ENCODE assay signal across 9 cellular contexts in the genomic region with DNA sequence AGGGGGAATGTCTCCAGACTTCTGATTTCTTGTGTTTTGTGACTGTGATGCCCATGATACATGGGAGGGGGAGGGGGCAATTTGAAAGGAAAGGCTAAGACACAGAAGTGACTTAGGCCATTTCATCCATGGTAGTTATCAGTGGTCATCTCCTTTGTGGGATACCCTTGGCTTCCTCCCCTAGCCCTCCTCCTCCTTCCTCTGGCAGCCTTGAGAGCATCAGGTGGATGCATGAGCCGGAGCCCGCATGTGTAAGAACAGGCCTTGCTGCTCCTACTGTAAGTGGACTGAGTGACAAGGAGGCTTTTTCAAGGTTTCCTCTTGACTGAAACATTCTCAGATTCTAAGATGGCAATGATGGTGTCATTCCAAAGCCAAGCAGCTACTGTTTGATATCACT. TPM values are rescaled to one million over a fixed set of nuclear protein-coding genes. Genes with fewer than 3 reads are reported as not detected.
DNase-seq lines count a peak whose midpoint lies in the region; ATAC-seq, FAIRE-seq and TF ChIP-seq lines count a peak whose summit lies in the region.
"Had no signal": no experiment of that assay in that cellular context is flagged by ENCODE, and none has a peak within 500 bp of the region (broad histone marks: within the 10 kb centered on the region; RNA-seq: fewer than 3 reads in every experiment).

No MANE protein-coding gene starts in this region.

- TF ChIP-seq POLR2A in tibial nerve (IDR thresholded peaks at IDR 0.05), result no peak

- H3K9me3 ChIP-seq in keratinocyte (ENCODE audit: control insufficient read depth, low read depth, low read length) (no peaks in the 10 kb centered on the region), tibial nerve (no peaks in the 10 kb centered on the region)

- TF ChIP-seq EP300 in tibial nerve (IDR thresholded peaks at IDR 0.05), result no peak

- H3K36me3 ChIP-seq in keratinocyte (ENCODE audit: control insufficient read depth in 2 of 2, extremely low read depth in 1 of 2, insufficient read depth in 2 of 2, low read length in 2 of 2) (no peaks in the 10 kb centered on the region), tibial nerve (no peaks in the 10 kb centered on the region)

- H3K27ac ChIP-seq in keratinocyte (ENCODE audit: control insufficient read depth, insufficient read depth, low read length) (no peak overlapping the region), tibial nerve (peak overlapping the region in 3 of 4 donors; percentile 29 to 83 (median 82))

- DNase-seq in activated naive CD4-positive, alpha-beta T cell treated with anti-CD3 and anti-CD28 coated beads, Interleukin-2, amount 10 ng/mL, durations not matched to agents 7 days and 5 days, result no peak
- DNase-seq in activated naive CD4-positive, alpha-beta T cell treated with Interleukin-2 at 50 U/mL for 16 hours, result no peak
- no peak for DNase-seq in activated CD4-positive, alpha-beta memory T cell treated with anti-CD3 and anti-CD28 coated beads, Interleukin-2, amount 10 ng/mL, durations not matched to agents 7 days and 5 days
- DNase-seq in keratinocyte (ENCODE audit: low read depth, low spot score), result no peak
- DNase-seq in tibial nerve (ENCODE audit: low spot score in 2 of 2), result no peak
- DNase-seq in stimulated activated CD4-positive, alpha-beta T cell treated with anti-CD3 and anti-CD28 coated beads, Interleukin-2, amount 100 ng/mL, for 24 hours, result no peak
- DNase-seq in putamen (ENCODE audit: low spot score), result no peak

- TF ChIP-seq CTCF in keratinocyte (optimal IDR thresholded peaks at IDR 0.05 in 1 of 3, IDR thresholded peaks at IDR 0.05 in 1 of 3, conservative IDR thresholded peaks at IDR 0.05 in 1 of 3; ENCODE audit: extremely low read depth in 1 of 3, insufficient read depth in 2 of 3, low read length in 3 of 3) (no peak), tibial nerve (IDR thresholded peaks at IDR 0.05) (no peak)

- H3K36me3 Mint-ChIP-seq in activated naive CD4-positive, alpha-beta T cell treated with anti-CD3 and anti-CD28 coated beads, Interleukin-2, amount 10 ng/mL, durations not matched to agents 7 days and 5 days, result peaks cover 23% of the 10 kb centered on the region
- H3K36me3 Mint-ChIP-seq in activated CD4-positive, alpha-beta memory T cell treated with anti-CD3 and anti-CD28 coated beads, Interleukin-2, amount 10 ng/mL, durations not matched to agents 7 days and 5 days (ENCODE audit: low read depth), result peaks cover 23% of the 10 kb centered on the region

- peak overlapping the region; percentile 90 for H3K4me3 Mint-ChIP-seq in activated naive CD4-positive, alpha-beta T cell treated with anti-CD3 and anti-CD28 coated beads, Interleukin-2, amount 10 ng/mL, durations not matched to agents 7 days and 5 days
- H3K4me3 Mint-ChIP-seq in activated CD4-positive, alpha-beta memory T cell treated with anti-CD3 and anti-CD28 coated beads, Interleukin-2, amount 10 ng/mL, durations not matched to agents 7 days and 5 days, result peak overlapping the region; percentile 89

- FAIRE-seq in keratinocyte (lab: Jason Lieb, UNC), result no peak
- FAIRE-seq: bronchial epithelial cell had no signal

- 96 to 97% methylated on average over 2 of the region's 2 CpGs for WGBS in tibial nerve, 2 donors

- dilution Hi-C loops in keratinocyte (cut with MboI; ENCODE audit: extremely low pct_ligation_motif_present, low sequenced_read_pairs), result no loop called here

- no peaks in the 10 kb centered on the region for H3K9me3 Mint-ChIP-seq in activated naive CD4-positive, alpha-beta T cell treated with anti-CD3 and anti-CD28 coated beads, Interleukin-2, amount 10 ng/mL, durations not matched to agents 7 days and 5 days
- H3K9me3 Mint-ChIP-seq in activated CD4-positive, alpha-beta memory T cell treated with anti-CD3 and anti-CD28 coated beads, Interleukin-2, amount 10 ng/mL, durations not matched to agents 7 days and 5 days, result no peaks in the 10 kb centered on the region

- H3K79me2 ChIP-seq in keratinocyte (ENCODE audit: control insufficient read depth, insufficient read depth, low read length), result no peaks in the 10 kb centered on the region

- H3K4me1 ChIP-seq in keratinocyte (ENCODE audit: control insufficient read depth, extremely low read depth, insufficient read depth, low read length) (peaks cover 2% of the 10 kb centered on the region), tibial nerve (peaks cover 0 to 40% (median 15%) of the 10 kb centered on the region in 4 donors)

- H2AFZ ChIP-seq in keratinocyte (ENCODE audit: control insufficient read depth, low read length), result no peak overlapping the region

- CTCF ChIA-PET in activated naive CD4-positive, alpha-beta T cell treated with anti-CD3 and anti-CD28 coated beads, Interleukin-2, amount 10 ng/mL, durations not matched to agents 7 days and 5 days (lab: Charles Lee), result interaction anchor here (1.2 kb wide), 1 partner anchor 11 kb away, joined by 4 read pairs; no protein-coding TSS in a partner anchor
- CTCF ChIA-PET in activated CD4-positive, alpha-beta memory T cell treated with anti-CD3 and anti-CD28 coated beads, Interleukin-2, amount 10 ng/mL, durations not matched to agents 7 days and 5 days (lab: Charles Lee), result no interaction called here

- H3K4me3 ChIP-seq in keratinocyte (ENCODE audit: control insufficient read depth in 2 of 3, extremely low read depth in 1 of 3, insufficient read depth in 2 of 3, low read depth in 1 of 3, low read length in 3 of 3) (peak overlapping the region in 2 of 3 experiments; percentile 59 to 62), tibial nerve (peak overlapping the region in 3 of 4 donors; percentile 57 to 79 (median 74))

- H3K27me3 ChIP-seq in keratinocyte (ENCODE audit: control insufficient read depth, extremely low read depth, insufficient read depth, low read length) (no peaks in the 10 kb centered on the region), tibial nerve (no peaks in the 10 kb centered on the region)

- ATAC-seq in GM21576 (IDR thresholded peaks at IDR 0.05; ENCODE audit: unreplicated experiment), result no peak

- POLR2A ChIA-PET in activated CD4-positive, alpha-beta memory T cell treated with anti-CD3 and anti-CD28 coated beads, Interleukin-2, amount 10 ng/mL, durations not matched to agents 7 days and 5 days (lab: Charles Lee), result interaction anchor here (1.3 kb wide), 2 partner anchors 8 to 10 kb away, joined by 3 to 4 read pairs; no protein-coding TSS in a partner anchor

- H3K4me1 Mint-ChIP-seq in activated naive CD4-positive, alpha-beta T cell treated with anti-CD3 and anti-CD28 coated beads, Interleukin-2, amount 10 ng/mL, durations not matched to agents 7 days and 5 days, result peaks cover 30% of the 10 kb centered on the region
- peaks cover 39% of the 10 kb centered on the region for H3K4me1 Mint-ChIP-seq in activated CD4-positive, alpha-beta memory T cell treated with anti-CD3 and anti-CD28 coated beads, Interleukin-2, amount 10 ng/mL, durations not matched to agents 7 days and 5 days

- H4K20me1 ChIP-seq in keratinocyte (ENCODE audit: control insufficient read depth, extremely low read depth, insufficient read depth, low read length), result no peaks in the 10 kb centered on the region

- no peaks in the 10 kb centered on the region for H3K9me1 ChIP-seq in keratinocyte (ENCODE audit: control insufficient read depth, extremely low read depth, insufficient read depth, low read length)

- H3K9ac ChIP-seq in keratinocyte (ENCODE audit: control insufficient read depth, extremely low read depth, insufficient read depth, low read length), result peak overlapping the region; percentile 79

- peak overlapping the region; percentile 77 for H3K4me2 ChIP-seq in keratinocyte (ENCODE audit: control insufficient read depth, extremely low read depth, insufficient read depth, low read depth, low read length)

- peak overlapping the region; percentile 79 for H3K27ac Mint-ChIP-seq in activated naive CD4-positive, alpha-beta T cell treated with anti-CD3 and anti-CD28 coated beads, Interleukin-2, amount 10 ng/mL, durations not matched to agents 7 days and 5 days
- H3K27ac Mint-ChIP-seq in activated CD4-positive, alpha-beta memory T cell treated with anti-CD3 and anti-CD28 coated beads, Interleukin-2, amount 10 ng/mL, durations not matched to agents 7 days and 5 days, result peak overlapping the region; percentile 72

- H3K27me3 Mint-ChIP-seq in activated naive CD4-positive, alpha-beta T cell treated with anti-CD3 and anti-CD28 coated beads, Interleukin-2, amount 10 ng/mL, durations not matched to agents 7 days and 5 days, result peaks cover 33% of the 10 kb centered on the region
- H3K27me3 Mint-ChIP-seq in activated CD4-positive, alpha-beta memory T cell treated with anti-CD3 and anti-CD28 coated beads, Interleukin-2, amount 10 ng/mL, durations not matched to agents 7 days and 5 days, result peaks cover 19% of the 10 kb centered on the region

RNA-seq across cellular contexts. Expression of a gene that starts 0.9 kb away (rescaled TPM):
- 1 to 10 TPM; 5.5 to 6.4 TPM for total RNA-seq in activated CD4-positive, alpha-beta memory T cell treated with anti-CD3 and anti-CD28 coated beads, Interleukin-2, amount 10 ng/mL, durations not matched to agents 7 days and 5 days
- 2.2 to 3.8 TPM (median 3.4 TPM) in 3 replicates for polyA plus RNA-seq in keratinocyte
- 0.52 TPM for polyA plus RNA-seq in keratinocyte (2011; ENCODE audit: low read depth)
- polyA plus RNA-seq in keratinocyte (2011; cell fraction: cytosol; rRNA removed), result 1.9 and 2.5 TPM in 2 replicates
- 2.3 TPM in 2 replicates for polyA plus RNA-seq in keratinocyte (2011; cell fraction: nucleus; rRNA removed)
- 1.5 and 3.8 TPM in 2 replicates for polyA plus RNA-seq in keratinocyte (2012; ENCODE audit: low replicate concordance)
- polyA minus RNA-seq in keratinocyte, result 1.4 to 2.0 TPM (median 1.5 TPM) in 3 replicates
- polyA minus RNA-seq in keratinocyte (2011; cell fraction: cytosol; rRNA and poly(A)+ RNA removed), result 0.77 TPM
- polyA minus RNA-seq in keratinocyte (2011; cell fraction: nucleus; rRNA and poly(A)+ RNA removed), result 0.74 and 0.93 TPM in 2 replicates
- total RNA-seq in tibial nerve, result 1 to 10 TPM; 2.1 to 5.3 (median 3.7) TPM
